Comparison of ENCODE assay signal across 11 cellular contexts in the genomic region with DNA sequence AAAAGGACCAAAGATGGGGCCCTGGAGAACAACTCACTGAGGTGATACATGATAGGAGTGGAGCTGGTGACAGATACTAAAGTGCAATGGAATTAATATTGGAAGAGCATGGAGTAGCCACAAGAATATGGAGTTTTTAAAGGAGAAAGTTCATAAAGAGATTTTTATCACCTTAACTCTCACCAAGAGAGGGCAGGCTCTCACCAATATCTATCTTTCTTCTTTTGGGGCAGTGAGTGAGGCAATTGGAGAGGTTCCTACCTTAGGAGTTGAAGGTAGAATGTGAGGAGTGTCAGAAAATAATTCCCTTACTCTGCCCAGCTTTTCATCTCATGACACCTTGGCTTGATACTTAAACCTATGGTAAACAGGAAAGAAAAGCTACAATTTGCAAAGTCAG.
DNase-seq lines count a peak whose midpoint lies in the region; ATAC-seq, FAIRE-seq and TF ChIP-seq lines count a peak whose summit lies in the region.
"Had no signal": no experiment of that assay in that cellular context is flagged by ENCODE, and none has a peak within 500 bp of the region (broad histone marks: within the 10 kb centered on the region; RNA-seq: fewer than 3 reads in every experiment).

No MANE protein-coding gene starts in this region.

- BruUV-seq in GM12878 (replicated peaks; lab: Mats Ljungman, UMichigan), result no TSS peak

- H3K4me3 Mint-ChIP-seq in activated CD4-positive, alpha-beta memory T cell treated with anti-CD3 and anti-CD28 coated beads, Interleukin-2, amount 10 ng/mL, durations not matched to agents 7 days and 5 days, result no peak overlapping the region
- H3K4me3 Mint-ChIP-seq: activated naive CD8-positive, alpha-beta T cell had no signal

- H3K9me3 Mint-ChIP-seq in activated CD4-positive, alpha-beta memory T cell treated with anti-CD3 and anti-CD28 coated beads, Interleukin-2, amount 10 ng/mL, durations not matched to agents 7 days and 5 days, result no peaks in the 10 kb centered on the region

- peak; percentile 23; the same call in 1 of the 3 replicates for ATAC-seq in GM12878
- ATAC-seq: heart left ventricle had no signal

- FAIRE-seq in GM12878 (lab: Jason Lieb, UNC), result no peak

- TF ChIP-seq RAD21 in Ishikawa (IDR thresholded peaks at IDR 0.05; ENCODE audit: low read depth), result peak; percentile 53
- TF ChIP-seq RAD21 in GM12878 (IDR thresholded peaks at IDR 0.05; ENCODE audit: insufficient read depth, low read depth, low read length), result peak; percentile 51

- intact Hi-C loops in GM12878 (cut with micrococcal nuclease; ENCODE audit: unreplicated experiment) (loop anchor here (5.0 kb wide), 1 partner anchor 817 kb away; no protein-coding TSS in a partner anchor), posterior cingulate gyrus (cut with DNase I) (no loop called here)

- H3K9me3 ChIP-seq in GM12878 (replicated peaks; ENCODE audit: control insufficient read depth, insufficient read depth, low read length), result no peaks in the 10 kb centered on the region
- no peaks in the 10 kb centered on the region for H3K9me3 ChIP-seq in parathyroid adenoma (ENCODE audit: control insufficient read depth, low read length)

- H3K27me3 ChIP-seq in GM12878 (replicated peaks in 1 of 2; ENCODE audit: control insufficient read depth in 2 of 2, insufficient read depth in 2 of 2, low read length in 1 of 2) (no peaks in the 10 kb centered on the region), parathyroid adenoma (ENCODE audit: control insufficient read depth, insufficient read depth, low read length) (no peaks in the 10 kb centered on the region)
- H3K27me3 ChIP-seq: heart left ventricle had no signal

- H3K9ac ChIP-seq in GM12878 (ENCODE audit: control insufficient read depth, insufficient read depth, low read length) (no peak overlapping the region), parathyroid adenoma (no peak overlapping the region)

- no peak overlapping the region for H3K27ac Mint-ChIP-seq in activated CD4-positive, alpha-beta memory T cell treated with anti-CD3 and anti-CD28 coated beads, Interleukin-2, amount 10 ng/mL, durations not matched to agents 7 days and 5 days
- H3K27ac Mint-ChIP-seq: activated naive CD8-positive, alpha-beta T cell had no signal

- H3K36me3 ChIP-seq in GM12878 (ENCODE audit: control insufficient read depth in 2 of 2, insufficient read depth in 2 of 2, low read length in 1 of 2), result no peaks in the 10 kb centered on the region
- no peaks in the 10 kb centered on the region for H3K36me3 ChIP-seq in parathyroid adenoma (ENCODE audit: control insufficient read depth, insufficient read depth, low read length)
- H3K36me3 ChIP-seq: heart left ventricle had no signal

- H2AFZ ChIP-seq in GM12878 (ENCODE audit: control insufficient read depth, low read depth, low read length), result no peak overlapping the region
- H2AFZ ChIP-seq in parathyroid adenoma, result peak overlapping the region; percentile 58

- H3K27ac ChIP-seq in GM12878 (ENCODE audit: control insufficient read depth, insufficient read depth), result no peak overlapping the region
- no peak overlapping the region for H3K27ac ChIP-seq in parathyroid adenoma
- H3K27ac ChIP-seq: heart left ventricle had no signal

- no peaks in the 10 kb centered on the region for H3K27me3 Mint-ChIP-seq in activated CD4-positive, alpha-beta memory T cell treated with anti-CD3 and anti-CD28 coated beads, Interleukin-2, amount 10 ng/mL, durations not matched to agents 7 days and 5 days
- H3K27me3 Mint-ChIP-seq: activated naive CD8-positive, alpha-beta T cell had no signal

- H3K4me1 ChIP-seq in GM12878 (ENCODE audit: control insufficient read depth, insufficient read depth, low read length) (no peaks in the 10 kb centered on the region), parathyroid adenoma (peaks cover 7% of the 10 kb centered on the region)
- H3K4me1 ChIP-seq: heart left ventricle had no signal

- no peak overlapping the region for H3K4me3 ChIP-seq in GM12878
- H3K4me3 ChIP-seq in parathyroid adenoma (ENCODE audit: low read depth, low read length), result no peak overlapping the region
- H3K4me3 ChIP-seq: heart left ventricle had no signal

- SMC1A ChIA-PET in GM12878 (lab: Charles Lee; ENCODE audit: uncharacterized antibody, unreplicated experiment), result interaction anchor here (0.7 to 1.5 kb wide), 4 partner anchors 246 to 818 kb away, joined by 3 to 6 read pairs (median 4); no protein-coding TSS in a partner anchor

- no peak for TF ChIP-seq POLR2A in GM12878 (IDR thresholded peaks at IDR 0.05; ENCODE audit: low read depth, low read length)

- POLR2A ChIA-PET in GM12878 (lab: Charles Lee), result no interaction called here
- POLR2A ChIA-PET in activated CD4-positive, alpha-beta memory T cell treated with anti-CD3 and anti-CD28 coated beads, Interleukin-2, amount 10 ng/mL, durations not matched to agents 7 days and 5 days (lab: Charles Lee), result no interaction called here

- H3K4me2 ChIP-seq in GM12878 (ENCODE audit: control insufficient read depth, insufficient read depth), result no peak overlapping the region
- H3K4me2 ChIP-seq in parathyroid adenoma (ENCODE audit: low read length), result no peak overlapping the region

- CTCF ChIA-PET in GM12878 (lab: Yijun Ruan, JAX), result interaction anchor here (0.6 to 2.1 kb wide), 9 partner anchors 14 to 817 kb away, joined by 3 to 8 read pairs (median 4); no protein-coding TSS in a partner anchor
- CTCF ChIA-PET in activated CD4-positive, alpha-beta memory T cell treated with anti-CD3 and anti-CD28 coated beads, Interleukin-2, amount 10 ng/mL, durations not matched to agents 7 days and 5 days (lab: Charles Lee), result no interaction called here

- RAD21 ChIA-PET in GM12878 (lab: Charles Lee; ENCODE audit: unreplicated experiment), result interaction anchor here (1.0 to 1.2 kb wide), 2 partner anchors 115 to 280 kb away, joined by 3 read pairs; no protein-coding TSS in a partner anchor

- DNase-seq in NCI-H345 treated with DMSO at 0.1 percent for 48 hours (lab: John Stamatoyannopoulos, UW; ENCODE audit: unreplicated experiment), result peak; percentile 13
- no peak for DNase-seq in NCI-H345 (lab: John Stamatoyannopoulos, UW)
- no peak for DNase-seq in GM12878 (ENCODE audit: low read depth, low spot score)
- no peak for DNase-seq in activated CD4-positive, alpha-beta T cell treated with anti-CD3 and anti-CD28 coated beads, Interleukin-2, amount 50 U/mL, for 48 hours
- no peak for DNase-seq in posterior cingulate gyrus
- no peak for DNase-seq in activated CD4-positive, alpha-beta memory T cell treated with anti-CD3 and anti-CD28 coated beads, Interleukin-2, amount 10 ng/mL, durations not matched to agents 7 days and 5 days
- DNase-seq: C1 segment of cervical spinal cord, heart left ventricle had no signal

- in situ Hi-C loops in GM12878 (cut with MboI), result loop anchor here (10.0 kb wide), 1 partner anchor 814 kb away; no protein-coding TSS in a partner anchor

- TF ChIP-seq EP300 in Ishikawa (IDR thresholded peaks at IDR 0.05; ENCODE audit: borderline replicate concordance) (no peak), GM12878 (IDR thresholded peaks at IDR 0.05; ENCODE audit: borderline replicate concordance in 1 of 2, control insufficient read depth in 1 of 2, low read depth in 2 of 2, low read length in 2 of 2) (no peak)

- H3K79me2 ChIP-seq in GM12878 (ENCODE audit: control insufficient read depth, insufficient read depth, low read length) (no peaks in the 10 kb centered on the region), parathyroid adenoma (no peaks in the 10 kb centered on the region)

- TF ChIP-seq CTCF in GM12878 (IDR thresholded peaks at IDR 0.05 in 2 of 3, conservative IDR thresholded peaks at IDR 0.05 in 1 of 3; ENCODE audit: control insufficient read depth in 2 of 3, extremely low read depth in 1 of 3, insufficient read depth in 1 of 3, low read depth in 3 of 3, low read length in 3 of 3) (peak in 1 of 3 experiments; percentile 15; a peak in 2 of 6 replicates), parathyroid adenoma (IDR thresholded peaks at IDR 0.05) (peak; percentile 16)

- no peaks in the 10 kb centered on the region for H3K36me3 Mint-ChIP-seq in activated CD4-positive, alpha-beta memory T cell treated with anti-CD3 and anti-CD28 coated beads, Interleukin-2, amount 10 ng/mL, durations not matched to agents 7 days and 5 days (ENCODE audit: low read depth)
- H3K36me3 Mint-ChIP-seq: activated naive CD8-positive, alpha-beta T cell had no signal

- H4K20me1 ChIP-seq in GM12878 (ENCODE audit: control insufficient read depth, insufficient read depth), result no peaks in the 10 kb centered on the region

- H3K4me1 Mint-ChIP-seq in activated CD4-positive, alpha-beta memory T cell treated with anti-CD3 and anti-CD28 coated beads, Interleukin-2, amount 10 ng/mL, durations not matched to agents 7 days and 5 days, result no peaks in the 10 kb centered on the region

TF ChIP-seq in Ishikawa, 13 proteins besides CTCF, POLR2A, EP300 and RAD21 (continues in another document):
- TF ChIP-seq EGR1 (IDR thresholded peaks at IDR 0.05), result no peak
- no peak for TF ChIP-seq TCF12 (IDR thresholded peaks at IDR 0.05; ENCODE audit: low read depth)
- TF ChIP-seq TAF1 (IDR thresholded peaks at IDR 0.05; ENCODE audit: low read depth), result no peak
- TF ChIP-seq FOXM1 (IDR thresholded peaks at IDR 0.05; ENCODE audit: borderline replicate concordance, low read depth), result no peak
- no peak for TF ChIP-seq CREB1 (IDR thresholded peaks at IDR 0.05; ENCODE audit: low read depth)
- no peak for TF ChIP-seq NFIC (IDR thresholded peaks at IDR 0.05)
- TF ChIP-seq, protein P1, sequence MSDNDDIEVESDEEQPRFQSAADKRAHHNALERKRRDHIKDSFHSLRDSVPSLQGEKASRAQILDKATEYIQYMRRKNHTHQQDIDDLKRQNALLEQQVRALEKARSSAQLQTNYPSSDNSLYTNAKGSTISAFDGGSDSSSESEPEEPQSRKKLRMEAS (IDR thresholded peaks at IDR 0.05), result no peak
- TF ChIP-seq ZBTB7A (IDR thresholded peaks at IDR 0.05; ENCODE audit: low read depth), result no peak
- TF ChIP-seq CEBPB (IDR thresholded peaks at IDR 0.05), result no peak

TF ChIP-seq in GM12878, 131 proteins besides CTCF, POLR2A, EP300 and RAD21 (continues in another document):
- no peak for TF ChIP-seq SUZ12 (IDR thresholded peaks at IDR 0.05; ENCODE audit: unreplicated experiment)
- TF ChIP-seq, protein P2, sequence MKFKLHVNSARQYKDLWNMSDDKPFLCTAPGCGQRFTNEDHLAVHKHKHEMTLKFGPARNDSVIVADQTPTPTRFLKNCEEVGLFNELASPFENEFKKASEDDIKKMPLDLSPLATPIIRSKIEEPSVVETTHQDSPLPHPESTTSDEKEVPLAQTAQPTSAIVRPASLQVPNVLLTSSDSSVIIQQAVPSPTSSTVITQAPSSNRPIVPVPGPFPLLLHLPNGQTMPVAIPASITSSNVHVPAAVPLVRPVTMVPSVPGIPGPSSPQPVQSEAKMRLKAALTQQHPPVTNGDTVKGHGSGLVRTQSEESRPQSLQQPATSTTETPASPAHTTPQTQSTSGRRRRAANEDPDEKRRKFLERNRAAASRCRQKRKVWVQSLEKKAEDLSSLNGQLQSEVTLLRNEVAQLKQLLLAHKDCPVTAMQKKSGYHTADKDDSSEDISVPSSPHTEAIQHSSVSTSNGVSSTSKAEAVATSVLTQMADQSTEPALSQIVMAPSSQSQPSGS (IDR thresholded peaks at IDR 0.05; ENCODE audit: low read length), result no peak
- TF ChIP-seq SMC3 (IDR thresholded peaks at IDR 0.05; ENCODE audit: borderline replicate concordance, low read length), result peak; percentile 32; the same call in 1 of the 2 replicates
